8 cellular contexts compared by ENCODE assay signal in genomic region chr4:38062088-38062893, GRCh38.
DNase-seq lines count a peak whose midpoint lies in the region; ATAC-seq and TF ChIP-seq lines count a peak whose summit lies in the region.

No MANE protein-coding gene starts in this region.

- no peak for ATAC-seq in GM21723 (IDR thresholded peaks at IDR 0.05; ENCODE audit: unreplicated experiment)

- no peak overlapping the region for H4K91ac ChIP-seq in neuronal stem cell (ENCODE audit: low read depth, low read length, poor library complexity)

- H3K4me1 ChIP-seq in neuronal stem cell (ENCODE audit: control insufficient read depth in 2 of 2, insufficient read depth in 1 of 2, low read depth in 1 of 2, low read length in 2 of 2): peaks cover 10 to 20% of the 10 kb centered on the region in 2 donors

- H3K4me3 ChIP-seq in fibroblast of the aortic adventitia (ENCODE audit: low read depth, low read length): peak overlapping the region; percentile 43
- no peak overlapping the region for H3K4me3 ChIP-seq in neuronal stem cell (ENCODE audit: low read length in 2 of 2)

- no CpG with 5 or more reads among the region's 13 CpGs for WGBS in neuronal stem cell (ENCODE audit: extremely low coverage in 2 of 2, insufficient read length in 2 of 2, insufficient replicate concordance in 1 of 2), 2 donors

- no peak overlapping the region for H3K4me2 ChIP-seq in neuronal stem cell (ENCODE audit: insufficient read depth, low read length, poor library complexity, severe bottlenecking)

- no peaks in the 10 kb centered on the region for H3K27me3 ChIP-seq in neuronal stem cell (ENCODE audit: control insufficient read depth in 3 of 3, insufficient read depth in 3 of 3, low read depth in 1 of 3, low read length in 3 of 3)

- POLR2A ChIA-PET in GM10248 (lab: Yijun Ruan, JAX): no interaction called here

- no peak overlapping the region for H3K9ac ChIP-seq in neuronal stem cell (ENCODE audit: low read depth, low read length, poor library complexity)

- H4K8ac ChIP-seq in neuronal stem cell (ENCODE audit: low read depth, low read length): no peak overlapping the region

- H3K14ac ChIP-seq in neuronal stem cell (ENCODE audit: low read length): no peak overlapping the region

- TF ChIP-seq CTCF in GM10248 (IDR thresholded peaks at IDR 0.05; ENCODE audit: control extremely low read depth, extremely low read depth, low read depth, missing control alignments) (peak; percentile 67), fibroblast of the aortic adventitia (IDR thresholded peaks at IDR 0.05; ENCODE audit: insufficient read depth, low read length) (peak; percentile 74)

- DNase-seq in GM10248 (ENCODE audit: extremely low spot score) (peak; percentile 69), HS-5 (ENCODE audit: low read depth) (peak; percentile 41), RKO (ENCODE audit: low spot score) (peak; percentile 71), fibroblast of the aortic adventitia (ENCODE audit: low read depth) (peak; percentile 92), neuronal stem cell (ENCODE audit: low spot score) (peak; percentile 69), stromal cell of bone marrow (ENCODE audit: low read depth) (peak; percentile 67)
- DNase-seq in activated T-helper 1 cell treated with anti-CD3 and anti-CD28 coated beads, Interleukin-2, amount 50 U/mL, for 16 hours (ENCODE audit: low read depth in 1 of 2, low spot score in 1 of 2): peak; percentile 15 to 29

- CTCF ChIA-PET in GM10248 (lab: Yijun Ruan, JAX): interaction anchor here (0.6 to 3.6 kb wide), 30 partner anchors 10 to 799 kb away, joined by 3 to 26 read pairs (median 4); no protein-coding TSS in a partner anchor

- no peak overlapping the region for H2BK5ac ChIP-seq in neuronal stem cell (ENCODE audit: low read length)

- no peaks in the 10 kb centered on the region for H3K9me3 ChIP-seq in neuronal stem cell (replicated peaks in 1 of 2; ENCODE audit: control insufficient read depth in 2 of 2, insufficient read depth in 1 of 2, low read depth in 1 of 2, low read length in 2 of 2)

- H3K36me3 ChIP-seq in neuronal stem cell (replicated peaks in 1 of 2; ENCODE audit: control insufficient read depth in 2 of 2, insufficient read depth in 2 of 2, low read length in 2 of 2): peaks cover 4 to 5% of the 10 kb centered on the region in 2 donors

- H2AK5ac ChIP-seq in neuronal stem cell (ENCODE audit: low read depth, low read length): no peak overlapping the region

- no peak overlapping the region for H2BK15ac ChIP-seq in neuronal stem cell (ENCODE audit: low read length)

- H3K79me1 ChIP-seq in neuronal stem cell (ENCODE audit: low read depth, low read length): no peaks in the 10 kb centered on the region

- no peak overlapping the region for H3K4ac ChIP-seq in neuronal stem cell (ENCODE audit: low read length)

- H2AFZ ChIP-seq in neuronal stem cell (ENCODE audit: low read length): peak overlapping the region; percentile 28

- H3K18ac ChIP-seq in neuronal stem cell (ENCODE audit: low read length): peak overlapping the region; percentile 23

- H2BK12ac ChIP-seq in neuronal stem cell (ENCODE audit: low read length): no peak overlapping the region

- H3K23ac ChIP-seq in neuronal stem cell (ENCODE audit: low read depth, low read length, poor library complexity): no peak overlapping the region

- peak overlapping the region; percentile 27 for H3K27ac ChIP-seq in neuronal stem cell (replicated peaks; ENCODE audit: low read length)

- H2BK120ac ChIP-seq in neuronal stem cell (ENCODE audit: low read depth, low read length): no peak overlapping the region

Comparison
In these comparisons a context has a peak if more than half of its experiments do, and no peak if none do; other contexts are left out.
1. DNase-seq: peak in every context shown above with its lines; median percentile 92 in fibroblast of the aortic adventitia; 71 in RKO; 69 in GM10248; 69 in neuronal stem cell; 67 in stromal cell of bone marrow; 41 in HS-5; 22 in activated T-helper 1 cell treated with anti-CD3 and anti-CD28 coated beads, Interleukin-2, amount 50 U/mL, for 16 hours.